30 cellular contexts compared by ENCODE assay signal in genomic region chr15:54066403-54066802, GRCh38.
"Had no signal": no experiment of that assay in that cellular context is flagged by ENCODE, and none has a peak within 500 bp of the region (broad histone marks: within the 10 kb centered on the region; RNA-seq: fewer than 3 reads in every experiment).

No MANE protein-coding gene starts in this region.

- H3K4me1 ChIP-seq: neural progenitor cell, parathyroid adenoma, psoas muscle, right lobe of liver, sigmoid colon, suprapubic skin, testis, transverse colon, upper lobe of right lung, uterus had no signal

- H3K79me2 ChIP-seq: parathyroid adenoma had no signal

- ATAC-seq: naive thymus-derived CD8-positive, alpha-beta T cell; natural killer cell treated with Interleukin-12 subunit alpha and Interleukin-12 subunit beta and Interleukin-15 and Interleukin-18, amount 100 ng/mL, for 72 hours; right cardiac atrium; right lobe of liver; stimulated activated effector memory CD8-positive, alpha-beta T cell treated with anti-CD3 and anti-CD28 coated beads, Interleukin-12 subunit alpha, Interleukin-12 subunit beta, amount 100 ng/mL, for 72 hours; stimulated activated naive B cell treated with anti-CD40 and anti-IgM and Interleukin-4, amounts not matched to agents 10 μg/mL and 1 μg/mL and 100 μg/mL, for 72 hours; stimulated activated naive CD8-positive, alpha-beta T cell treated with anti-CD3 and anti-CD28 coated beads, Interleukin-15, amount 100 ng/mL, for 72 hours; stimulated activated naive CD8-positive, alpha-beta T cell treated with anti-CD3 and anti-CD28 coated beads, Interleukin-15, Interleukin-2, amounts not matched to agents 100 U/mL and 50 U/mL, for 24 hours; upper lobe of right lung had no signal

- H3K27ac ChIP-seq: neural progenitor cell, ovary, parathyroid adenoma, psoas muscle, right lobe of liver, sigmoid colon, suprapubic skin, testis, tibial artery, transverse colon, upper lobe of right lung, uterus had no signal

- H3K4me3 Mint-ChIP-seq: naive thymus-derived CD8-positive, alpha-beta T cell; natural killer cell treated with Interleukin-12 subunit alpha and Interleukin-12 subunit beta and Interleukin-15 and Interleukin-18, amount 100 ng/mL, for 72 hours; nephron progenitor cell; neural progenitor cell; stimulated activated effector memory CD8-positive, alpha-beta T cell treated with anti-CD3 and anti-CD28 coated beads, Interleukin-12 subunit alpha, Interleukin-12 subunit beta, amount 100 ng/mL, for 72 hours; stimulated activated naive B cell treated with anti-CD40 and anti-IgM and Interleukin-4, amounts not matched to agents 10 μg/mL and 1 μg/mL and 100 μg/mL, for 72 hours; stimulated activated naive CD8-positive, alpha-beta T cell treated with anti-CD3 and anti-CD28 coated beads, Interleukin-15, amount 100 ng/mL, for 72 hours; type B pancreatic cell had no signal

- H2AFZ ChIP-seq: neural progenitor cell, parathyroid adenoma had no signal

- H3K27ac Mint-ChIP-seq: naive thymus-derived CD8-positive, alpha-beta T cell; natural killer cell treated with Interleukin-12 subunit alpha and Interleukin-12 subunit beta and Interleukin-15 and Interleukin-18, amount 100 ng/mL, for 72 hours; nephron progenitor cell; neural progenitor cell; progenitor cell of endocrine pancreas; stimulated activated effector memory CD8-positive, alpha-beta T cell treated with anti-CD3 and anti-CD28 coated beads, Interleukin-12 subunit alpha, Interleukin-12 subunit beta, amount 100 ng/mL, for 72 hours; stimulated activated naive B cell treated with anti-CD40 and anti-IgM and Interleukin-4, amounts not matched to agents 10 μg/mL and 1 μg/mL and 100 μg/mL, for 72 hours; stimulated activated naive CD8-positive, alpha-beta T cell treated with anti-CD3 and anti-CD28 coated beads, Interleukin-15, amount 100 ng/mL, for 72 hours; type B pancreatic cell had no signal

- H3K27me3 ChIP-seq: neural progenitor cell, ovary, right lobe of liver, sigmoid colon, suprapubic skin, testis, tibial artery, transverse colon, upper lobe of right lung, uterus had no signal

- H3K9ac ChIP-seq: neural progenitor cell, parathyroid adenoma had no signal

- H3K4me3 ChIP-seq: neural progenitor cell, ovary, psoas muscle, right lobe of liver, sigmoid colon, suprapubic skin, testis, tibial artery, transverse colon, upper lobe of right lung, uterus had no signal

- DNase-seq: naive thymus-derived CD8-positive, alpha-beta T cell; nephron progenitor cell; occipital lobe; ovary; posterior cingulate gyrus; psoas muscle; right cardiac atrium; right lobe of liver; sigmoid colon; small intestine; stimulated activated CD4-positive, alpha-beta T cell treated with anti-CD3 and anti-CD28 coated beads, Interleukin-15, amount 100 ng/mL, for 24 hours; stimulated activated CD4-positive, alpha-beta T cell treated with anti-CD3 and anti-CD28 coated beads, Interleukin-2, amount 100 ng/mL, for 24 hours; stimulated activated CD4-positive, alpha-beta T cell treated with anti-CD3 and anti-CD28 coated beads, Interleukin-2, amount 100 ng/mL, for 48 hours; stimulated activated CD4-positive, alpha-beta T cell treated with anti-CD3 and anti-CD28 coated beads, Interleukin-4, amount 100 ng/mL, for 24 hours; stimulated activated naive B cell treated with anti-CD40 and anti-IgM and Interleukin-4, amounts not matched to agents 10 μg/mL and 1 μg/mL and 100 μg/mL, for 72 hours; stimulated activated naive CD8-positive, alpha-beta T cell treated with anti-CD3 and anti-CD28 coated beads, Interleukin-15, amount 100 ng/mL, for 72 hours; stimulated activated naive CD8-positive, alpha-beta T cell treated with anti-CD3 and anti-CD28 coated beads, Interleukin-15, Interleukin-2, amounts not matched to agents 100 U/mL and 50 U/mL, for 24 hours; substantia nigra; testis; tibial artery; transverse colon; upper lobe of right lung; uterus had no signal

- H3K9me3 Mint-ChIP-seq: neural progenitor cell; stimulated activated effector memory CD8-positive, alpha-beta T cell treated with anti-CD3 and anti-CD28 coated beads, Interleukin-12 subunit alpha, Interleukin-12 subunit beta, amount 100 ng/mL, for 72 hours; type B pancreatic cell had no signal

- H3K4me2 ChIP-seq: neural progenitor cell had no signal

- H3K36me3 ChIP-seq: neural progenitor cell, ovary, right lobe of liver, sigmoid colon, suprapubic skin, tibial artery, transverse colon, upper lobe of right lung, uterus had no signal

- H3K9me3 ChIP-seq: ovary, psoas muscle, right lobe of liver, suprapubic skin, testis, tibial artery, transverse colon, upper lobe of right lung, uterus had no signal

- FAIRE-seq: small intestine had no signal

- H3K36me3 Mint-ChIP-seq: naive thymus-derived CD8-positive, alpha-beta T cell; natural killer cell treated with Interleukin-12 subunit alpha and Interleukin-12 subunit beta and Interleukin-15 and Interleukin-18, amount 100 ng/mL, for 72 hours; neural progenitor cell; stimulated activated effector memory CD8-positive, alpha-beta T cell treated with anti-CD3 and anti-CD28 coated beads, Interleukin-12 subunit alpha, Interleukin-12 subunit beta, amount 100 ng/mL, for 72 hours; stimulated activated naive B cell treated with anti-CD40 and anti-IgM and Interleukin-4, amounts not matched to agents 10 μg/mL and 1 μg/mL and 100 μg/mL, for 72 hours; type B pancreatic cell had no signal

- H3K4me1 Mint-ChIP-seq: naive thymus-derived CD8-positive, alpha-beta T cell; nephron progenitor cell; stimulated activated effector memory CD8-positive, alpha-beta T cell treated with anti-CD3 and anti-CD28 coated beads, Interleukin-12 subunit alpha, Interleukin-12 subunit beta, amount 100 ng/mL, for 72 hours; stimulated activated naive B cell treated with anti-CD40 and anti-IgM and Interleukin-4, amounts not matched to agents 10 μg/mL and 1 μg/mL and 100 μg/mL, for 72 hours; stimulated activated naive CD8-positive, alpha-beta T cell treated with anti-CD3 and anti-CD28 coated beads, Interleukin-15, amount 100 ng/mL, for 72 hours had no signal

- H3K27me3 Mint-ChIP-seq: natural killer cell treated with Interleukin-12 subunit alpha and Interleukin-12 subunit beta and Interleukin-15 and Interleukin-18, amount 100 ng/mL, for 72 hours; progenitor cell of endocrine pancreas; stimulated activated naive B cell treated with anti-CD40 and anti-IgM and Interleukin-4, amounts not matched to agents 10 μg/mL and 1 μg/mL and 100 μg/mL, for 72 hours; stimulated activated naive CD8-positive, alpha-beta T cell treated with anti-CD3 and anti-CD28 coated beads, Interleukin-15, amount 100 ng/mL, for 72 hours; type B pancreatic cell had no signal
